In the genomic region with DNA sequence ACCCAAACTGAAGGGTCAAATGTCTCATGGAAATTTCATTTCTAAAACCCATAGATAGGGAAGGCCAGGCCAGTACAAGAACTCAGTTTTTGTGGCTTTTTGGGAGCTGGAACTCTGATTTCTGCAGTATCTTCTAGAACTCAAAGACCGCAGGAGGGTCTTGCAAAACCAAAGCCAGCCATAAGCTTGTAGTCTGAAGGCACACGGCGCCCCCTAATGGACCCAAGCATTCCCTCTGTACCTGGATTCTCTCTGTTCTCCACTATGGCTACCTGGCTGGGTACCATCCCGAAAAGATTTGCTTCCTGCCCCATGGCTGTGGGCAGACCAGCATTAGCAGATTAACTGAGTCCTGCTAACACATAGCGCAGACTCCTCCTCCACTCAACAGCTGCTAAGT, we compare ENCODE assay signal across 8 cellular contexts.
DNase-seq lines count a peak whose midpoint lies in the region; ATAC-seq and TF ChIP-seq lines count a peak whose summit lies in the region.

No MANE protein-coding gene starts in this region.

- POLR2A ChIA-PET in AG04449 (lab: Yijun Ruan, JAX): no interaction called here

- intact Hi-C loops in sciatic nerve (cut with DNase I): no loop called here

- CTCF ChIA-PET in AG04449 (lab: Yijun Ruan, JAX): interaction anchor here (0.6 to 3.9 kb wide), 25 partner anchors 8 to 1288 kb away, joined by 3 to 27 read pairs (median 4); no protein-coding TSS in a partner anchor

- peak; percentile 51 for TF ChIP-seq CTCF in AG04449 (IDR thresholded peaks at IDR 0.05; ENCODE audit: insufficient read depth, low read length, missing control alignments)
- peak; percentile 81 to 90 for TF ChIP-seq CTCF in GM23338 (conservative IDR thresholded peaks at IDR 0.05; ENCODE audit: low read depth in 2 of 2)
- peak; percentile 57 for TF ChIP-seq CTCF in fibroblast of the aortic adventitia (IDR thresholded peaks at IDR 0.05; ENCODE audit: insufficient read depth, low read length)

- H3K4me3 ChIP-seq in AG04449 (ENCODE audit: low read depth, low read length) (no peak overlapping the region), GM23338 (no peak overlapping the region), fibroblast of the aortic adventitia (ENCODE audit: low read depth, low read length) (no peak overlapping the region)

- peak overlapping the region; percentile 89; the same call in 1 of the 2 replicates for H2AFZ ChIP-seq in GM23338

- H3K79me2 ChIP-seq in GM23338 (replicated peaks; ENCODE audit: insufficient read depth): no peaks in the 10 kb centered on the region

- H3K36me3 ChIP-seq in GM23338 (ENCODE audit: insufficient read depth): no peaks in the 10 kb centered on the region

- H3K4me3 Mint-ChIP-seq in GM23338: no peak overlapping the region

- DNase-seq in AG04449 (ENCODE audit: low read depth, low spot score) (no peak), GM23338 (ENCODE audit: low spot score) (peak; percentile 89), NOMO-1 treated with dmso at 0.1 percent for 144 hours (lab: John Stamatoyannopoulos, UW; ENCODE audit: unreplicated experiment) (peak; percentile 22), fibroblast of the aortic adventitia (ENCODE audit: low read depth) (peak; percentile 49), sciatic nerve (ENCODE audit: low spot score) (no peak), midbrain (lab: John Stamatoyannopoulos, UW) (no peak)
- DNase-seq in effector CD4-positive, alpha-beta T cell: no peak

- peaks cover 4% of the 10 kb centered on the region; the same call in 2 of the 3 replicates for H3K4me1 Mint-ChIP-seq in GM23338

- no peaks in the 10 kb centered on the region for H3K9me3 Mint-ChIP-seq in GM23338

- no peak overlapping the region for H3K27ac Mint-ChIP-seq in GM23338

- no peaks in the 10 kb centered on the region for H3K27me3 Mint-ChIP-seq in GM23338 (ENCODE audit: insufficient read depth, low read depth, poor library complexity)

- no peaks in the 10 kb centered on the region for H4K20me1 ChIP-seq in GM23338 (replicated peaks; ENCODE audit: insufficient read depth)

- H3K4me1 ChIP-seq in GM23338 (ENCODE audit: insufficient read depth): no peaks in the 10 kb centered on the region

- no peak overlapping the region for H3K27ac ChIP-seq in GM23338 (ENCODE audit: low read depth)

- no peaks in the 10 kb centered on the region for H3K36me3 Mint-ChIP-seq in GM23338 (ENCODE audit: low read depth)

- no peaks in the 10 kb centered on the region for H3K27me3 ChIP-seq in GM23338 (ENCODE audit: insufficient read depth)

- H3K9me2 ChIP-seq in GM23338 (ENCODE audit: insufficient read depth): no peaks in the 10 kb centered on the region

- H3F3A ChIP-seq in GM23338 (replicated peaks; ENCODE audit: low read depth): no peaks in the 10 kb centered on the region

- H3K4me2 ChIP-seq in GM23338: no peak overlapping the region

- peak; percentile 89 for ATAC-seq in GM23338
- peak; percentile 25 for ATAC-seq in sciatic nerve
- ATAC-seq in HG03439 (IDR thresholded peaks at IDR 0.05; ENCODE audit: unreplicated experiment): no peak

TF ChIP-seq in GM23338, 12 proteins besides CTCF, POLR2A, EP300 and RAD21:
- TF ChIP-seq, protein P1, sequence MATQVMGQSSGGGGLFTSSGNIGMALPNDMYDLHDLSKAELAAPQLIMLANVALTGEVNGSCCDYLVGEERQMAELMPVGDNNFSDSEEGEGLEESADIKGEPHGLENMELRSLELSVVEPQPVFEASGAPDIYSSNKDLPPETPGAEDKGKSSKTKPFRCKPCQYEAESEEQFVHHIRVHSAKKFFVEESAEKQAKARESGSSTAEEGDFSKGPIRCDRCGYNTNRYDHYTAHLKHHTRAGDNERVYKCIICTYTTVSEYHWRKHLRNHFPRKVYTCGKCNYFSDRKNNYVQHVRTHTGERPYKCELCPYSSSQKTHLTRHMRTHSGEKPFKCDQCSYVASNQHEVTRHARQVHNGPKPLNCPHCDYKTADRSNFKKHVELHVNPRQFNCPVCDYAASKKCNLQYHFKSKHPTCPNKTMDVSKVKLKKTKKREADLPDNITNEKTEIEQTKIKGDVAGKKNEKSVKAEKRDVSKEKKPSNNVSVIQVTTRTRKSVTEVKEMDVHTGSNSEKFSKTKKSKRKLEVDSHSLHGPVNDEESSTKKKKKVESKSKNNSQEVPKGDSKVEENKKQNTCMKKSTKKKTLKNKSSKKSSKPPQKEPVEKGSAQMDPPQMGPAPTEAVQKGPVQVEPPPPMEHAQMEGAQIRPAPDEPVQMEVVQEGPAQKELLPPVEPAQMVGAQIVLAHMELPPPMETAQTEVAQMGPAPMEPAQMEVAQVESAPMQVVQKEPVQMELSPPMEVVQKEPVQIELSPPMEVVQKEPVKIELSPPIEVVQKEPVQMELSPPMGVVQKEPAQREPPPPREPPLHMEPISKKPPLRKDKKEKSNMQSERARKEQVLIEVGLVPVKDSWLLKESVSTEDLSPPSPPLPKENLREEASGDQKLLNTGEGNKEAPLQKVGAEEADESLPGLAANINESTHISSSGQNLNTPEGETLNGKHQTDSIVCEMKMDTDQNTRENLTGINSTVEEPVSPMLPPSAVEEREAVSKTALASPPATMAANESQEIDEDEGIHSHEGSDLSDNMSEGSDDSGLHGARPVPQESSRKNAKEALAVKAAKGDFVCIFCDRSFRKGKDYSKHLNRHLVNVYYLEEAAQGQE (IDR thresholded peaks at IDR 0.05; ENCODE audit: unreplicated experiment): no peak
- TF ChIP-seq EZH2 (IDR thresholded peaks at IDR 0.05; ENCODE audit: low read depth, unreplicated experiment) (no peak), JUNB (IDR thresholded peaks at IDR 0.05; ENCODE audit: unreplicated experiment) (no peak), ZNF114 (CRISPR knock-in tag; IDR thresholded peaks at IDR 0.05) (no peak), NANOG (IDR thresholded peaks at IDR 0.05; ENCODE audit: borderline replicate concordance) (no peak), POLR2AphosphoS5 (IDR thresholded peaks at IDR 0.05; ENCODE audit: low read depth) (no peak)

Comparison
In these comparisons a context has a peak if more than half of its experiments do, and no peak if none do; other contexts are left out.
1. DNase-seq: peak in GM23338 (single experiment), NOMO-1 treated with dmso at 0.1 percent for 144 hours (single experiment) and fibroblast of the aortic adventitia (single experiment); none in AG04449 (single experiment), sciatic nerve (single experiment), effector CD4-positive, alpha-beta T cell (single experiment) and midbrain (single experiment).
2. Peak in every context shown above with its lines, with median percentiles within 50 percentile points of each other: CTCF ChIP-seq.